ENCODE assay signal across 36 cellular contexts in the genomic region with DNA sequence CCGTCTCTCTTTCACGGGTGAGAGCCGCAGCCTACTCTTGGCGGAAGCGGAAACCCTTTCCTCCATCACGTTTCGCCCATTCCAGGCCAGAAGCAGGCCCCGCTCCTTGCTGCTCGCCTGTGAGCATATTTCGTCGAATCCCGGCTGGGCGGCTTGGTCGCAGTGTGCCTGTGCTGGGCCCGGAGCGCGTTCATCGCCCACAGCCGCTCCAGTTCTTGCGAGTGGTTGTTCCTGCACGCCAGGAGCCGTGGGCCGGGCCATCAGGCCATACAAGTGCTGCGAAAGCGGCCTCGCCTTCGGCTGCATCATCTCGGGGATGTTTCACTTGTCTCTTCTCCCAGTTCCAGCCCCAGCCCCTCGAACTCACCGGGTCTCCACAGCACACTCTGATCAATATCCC.
"Had no signal": no experiment of that assay in that cellular context is flagged by ENCODE, and none has a peak within 500 bp of the region (broad histone marks: within the 10 kb centered on the region; RNA-seq: fewer than 3 reads in every experiment).

No MANE protein-coding gene starts in this region.

- H3K27me3 ChIP-seq: ascending aorta, cardiac muscle cell had no signal

- H3K27me3 Mint-ChIP-seq: activated B cell treated with CpG ODN at 0.5 μM for 24 hours; activated CD4-positive, alpha-beta memory T cell treated with anti-CD3 and anti-CD28 coated beads for 36 hours; activated CD4-positive, alpha-beta T cell treated with anti-CD3 and anti-CD28 coated beads, Interleukin-2, amount 10 ng/mL, durations not matched to agents 24 days and 14 days; activated naive CD4-positive, alpha-beta T cell treated with anti-CD3 and anti-CD28 coated beads, Interleukin-2, amount 10 ng/mL, durations not matched to agents 7 days and 5 days; activated naive CD8-positive, alpha-beta T cell treated with anti-CD3 and anti-CD28 coated beads, Interleukin-2, amount 10 ng/mL, durations not matched to agents 7 days and 5 days; activated naive CD8-positive, alpha-beta T cell treated with anti-CD3 and anti-CD28 coated beads, Interleukin-2, amount 50 U/mL, for 24 hours; brain; central memory CD8-positive, alpha-beta T cell had no signal

- H3K4me3 ChIP-seq: ascending aorta, cardiac muscle cell had no signal

- H3K4me3 Mint-ChIP-seq: activated B cell treated with CpG ODN at 0.5 μM for 24 hours; activated CD4-positive, alpha-beta memory T cell treated with anti-CD3 and anti-CD28 coated beads for 36 hours; activated CD4-positive, alpha-beta T cell treated with anti-CD3 and anti-CD28 coated beads, Interleukin-2, amount 10 ng/mL, durations not matched to agents 24 days and 14 days; activated CD8-positive, alpha-beta T cell treated with anti-CD3 and anti-CD28 coated beads for 36 hours; activated naive CD4-positive, alpha-beta T cell treated with anti-CD3 and anti-CD28 coated beads, Interleukin-2, amount 10 ng/mL, durations not matched to agents 7 days and 5 days; activated naive CD4-positive, alpha-beta T cell treated with anti-CD3 and anti-CD28 coated beads, Interleukin-2, amount 50 U/mL, for 24 hours; activated naive CD8-positive, alpha-beta T cell; activated naive CD8-positive, alpha-beta T cell treated with anti-CD3 and anti-CD28 coated beads, Interleukin-2, amount 10 ng/mL, durations not matched to agents 7 days and 5 days; activated naive CD8-positive, alpha-beta T cell treated with anti-CD3 and anti-CD28 coated beads, Interleukin-2, amount 50 U/mL, for 24 hours; activated T-cell treated with anti-CD3 and anti-CD28 coated beads, Interleukin-2, amount 50 U/mL, for 4 hours; activated T-helper 1 cell treated with anti-CD3 and anti-CD28 coated beads, Interleukin-12 subunit alpha, Interleukin-12 subunit beta, Interleukin-2, Interleukin-4 antibody, amounts not matched to agents 30 ng/mL and 10 ng/mL and 1 ng/mL, durations not matched to agents 14 hours and 24 hours and 36 hours; activated T-helper 17 cell treated with anti-CD3 and anti-CD28 coated beads, Interleukin-2, amount 50 U/mL, for 72 hours; brain; central memory CD8-positive, alpha-beta T cell; T-helper 1 cell treated with Interleukin-12 subunit alpha and Interleukin-12 subunit beta and Interleukin-4 antibody, amounts not matched to agents 30 μg/mL and 1 μg/mL, for 36 hours; T-helper 2 cell treated with Interferon-gamma antibody and Interleukin-4, amounts not matched to agents 5 μg/mL and 100 μg/mL, for 36 hours had no signal

- ATAC-seq: activated CD8-positive, alpha-beta T cell treated with anti-CD3 and anti-CD28 coated beads for 36 hours; activated naive CD8-positive, alpha-beta T cell treated with anti-CD3 and anti-CD28 coated beads, Interleukin-2, amount 50 U/mL, for 24 hours; activated T-cell treated with anti-CD3 and anti-CD28 coated beads, Interleukin-2, amount 50 U/mL, for 4 hours; activated T-cell treated with anti-CD3 and anti-CD28 coated beads, Interleukin-2, amount 50 U/mL, for 72 hours; activated T-helper 17 cell treated with anti-CD3 and anti-CD28 coated beads, Interleukin-2, amount 50 U/mL, for 72 hours had no signal

- H3K4me1 ChIP-seq: ascending aorta had no signal

- H3K36me3 Mint-ChIP-seq: activated CD4-positive, alpha-beta memory T cell treated with anti-CD3 and anti-CD28 coated beads for 36 hours; activated naive CD4-positive, alpha-beta T cell treated with anti-CD3 and anti-CD28 coated beads, Interleukin-2, amount 10 ng/mL, durations not matched to agents 7 days and 5 days; activated naive CD4-positive, alpha-beta T cell treated with anti-CD3 and anti-CD28 coated beads, Interleukin-2, amount 50 U/mL, for 24 hours; activated naive CD8-positive, alpha-beta T cell; activated naive CD8-positive, alpha-beta T cell treated with anti-CD3 and anti-CD28 coated beads, Interleukin-2, amount 10 ng/mL, durations not matched to agents 7 days and 5 days had no signal

- H3K27ac ChIP-seq: ascending aorta, cardiac muscle cell, WERI-Rb-1 had no signal

- H3K9me3 Mint-ChIP-seq: activated B cell treated with CpG ODN at 0.5 μM for 24 hours; activated CD4-positive, alpha-beta memory T cell treated with anti-CD3 and anti-CD28 coated beads for 36 hours; activated CD8-positive, alpha-beta T cell treated with anti-CD3 and anti-CD28 coated beads for 36 hours; activated naive CD4-positive, alpha-beta T cell treated with anti-CD3 and anti-CD28 coated beads, Interleukin-2, amount 50 U/mL, for 24 hours; activated naive CD8-positive, alpha-beta T cell treated with anti-CD3 and anti-CD28 coated beads, Interleukin-2, amount 50 U/mL, for 24 hours; activated T-cell treated with anti-CD3 and anti-CD28 coated beads, Interleukin-2, amount 50 U/mL, for 4 hours; activated T-cell treated with anti-CD3 and anti-CD28 coated beads, Interleukin-2, amount 50 U/mL, for 72 hours; activated T-helper 17 cell treated with anti-CD3 and anti-CD28 coated beads, Interleukin-2, amount 50 U/mL, for 72 hours; central memory CD8-positive, alpha-beta T cell had no signal

- H3K4me1 Mint-ChIP-seq: activated B cell treated with CpG ODN at 0.5 μM for 24 hours; activated CD4-positive, alpha-beta T cell treated with anti-CD3 and anti-CD28 coated beads, Interleukin-2, amount 10 ng/mL, durations not matched to agents 24 days and 14 days; activated naive CD4-positive, alpha-beta T cell treated with anti-CD3 and anti-CD28 coated beads, Interleukin-2, amount 10 ng/mL, durations not matched to agents 7 days and 5 days; activated naive CD4-positive, alpha-beta T cell treated with anti-CD3 and anti-CD28 coated beads, Interleukin-2, amount 50 U/mL, for 24 hours; activated naive CD8-positive, alpha-beta T cell treated with anti-CD3 and anti-CD28 coated beads, Interleukin-2, amount 10 ng/mL, durations not matched to agents 7 days and 5 days; activated naive CD8-positive, alpha-beta T cell treated with anti-CD3 and anti-CD28 coated beads, Interleukin-2, amount 50 U/mL, for 24 hours; activated T-helper 17 cell treated with anti-CD3 and anti-CD28 coated beads, Interleukin-2, amount 50 U/mL, for 72 hours; brain; central memory CD8-positive, alpha-beta T cell had no signal

- H3K9me3 ChIP-seq: ascending aorta had no signal

- DNase-seq: activated B cell treated with CpG ODN at 0.5 μM for 24 hours; activated CD4-positive, alpha-beta memory T cell treated with anti-CD3 and anti-CD28 coated beads for 36 hours; activated CD4-positive, alpha-beta T cell treated with anti-CD3 and anti-CD28 coated beads for 4 hours; activated CD4-positive, alpha-beta T cell treated with anti-CD3 and anti-CD28 coated beads, Interleukin-2, amount 10 ng/mL, durations not matched to agents 24 days and 14 days; activated CD4-positive, alpha-beta T cell treated with anti-CD3 and anti-CD28 coated beads, Interleukin-2, amount 50 U/mL, for 1 hour; activated CD4-positive, alpha-beta T cell treated with anti-CD3 and anti-CD28 coated beads, Interleukin-2, amount 50 U/mL, for 4 hours; activated CD4-positive, CD25-positive, alpha-beta regulatory T cell treated with anti-CD3 and anti-CD28 coated beads, Interleukin-2, amount 50 U/mL, for 72 hours; activated CD8-positive, alpha-beta memory T cell treated with anti-CD3 and anti-CD28 coated beads, Interleukin-2, amount 50 U/mL, for 4 hours; activated CD8-positive, alpha-beta T cell treated with anti-CD3 and anti-CD28 coated beads for 36 hours; activated gamma-delta T cell; activated naive CD4-positive, alpha-beta T cell treated with anti-CD3 and anti-CD28 coated beads, Interleukin-2, amount 10 ng/mL, durations not matched to agents 7 days and 5 days; activated naive CD4-positive, alpha-beta T cell treated with Interleukin-2 at 50 U/mL for 16 hours; activated naive CD8-positive, alpha-beta T cell treated with anti-CD3 and anti-CD28 coated beads, Interleukin-2, amount 10 ng/mL, durations not matched to agents 7 days and 5 days; activated naive CD8-positive, alpha-beta T cell treated with anti-CD3 and anti-CD28 coated beads, Interleukin-2, amount 50 U/mL, for 24 hours; activated T-cell treated with anti-CD3 and anti-CD28 coated beads for 4 hours; activated T-cell treated with anti-CD3 and anti-CD28 coated beads, Interleukin-2, amount 50 U/mL, for 1 hour; activated T-cell treated with anti-CD3 and anti-CD28 coated beads, Interleukin-2, amount 50 U/mL, for 4 hours; activated T-cell treated with anti-CD3 and anti-CD28 coated beads, Interleukin-2, amount 50 U/mL, for 72 hours; amygdala; anterior cingulate cortex; caudate nucleus; cerebellar nuclear complex; T-helper 1 cell; T-helper 2 cell; T-helper 9 cell; WERI-Rb-1 had no signal

- H3K27ac Mint-ChIP-seq: activated B cell treated with CpG ODN at 0.5 μM for 24 hours; activated CD4-positive, alpha-beta memory T cell treated with anti-CD3 and anti-CD28 coated beads for 36 hours; activated CD4-positive, alpha-beta T cell treated with anti-CD3 and anti-CD28 coated beads, Interleukin-2, amount 10 ng/mL, durations not matched to agents 24 days and 14 days; activated CD8-positive, alpha-beta T cell treated with anti-CD3 and anti-CD28 coated beads for 36 hours; activated naive CD4-positive, alpha-beta T cell treated with anti-CD3 and anti-CD28 coated beads, Interleukin-2, amount 10 ng/mL, durations not matched to agents 7 days and 5 days; activated naive CD4-positive, alpha-beta T cell treated with anti-CD3 and anti-CD28 coated beads, Interleukin-2, amount 50 U/mL, for 24 hours; activated naive CD8-positive, alpha-beta T cell; activated naive CD8-positive, alpha-beta T cell treated with anti-CD3 and anti-CD28 coated beads, Interleukin-2, amount 10 ng/mL, durations not matched to agents 7 days and 5 days; activated naive CD8-positive, alpha-beta T cell treated with anti-CD3 and anti-CD28 coated beads, Interleukin-2, amount 50 U/mL, for 24 hours; activated T-cell treated with anti-CD3 and anti-CD28 coated beads, Interleukin-2, amount 50 U/mL, for 72 hours; activated T-helper 1 cell treated with anti-CD3 and anti-CD28 coated beads, Interleukin-12 subunit alpha, Interleukin-12 subunit beta, Interleukin-2, Interleukin-4 antibody, amounts not matched to agents 30 ng/mL and 10 ng/mL and 1 ng/mL, durations not matched to agents 14 hours and 24 hours and 36 hours; activated T-helper 17 cell treated with anti-CD3 and anti-CD28 coated beads, Interleukin-2, amount 50 U/mL, for 72 hours; brain; T-helper 1 cell treated with Interleukin-12 subunit alpha and Interleukin-12 subunit beta and Interleukin-4 antibody, amounts not matched to agents 30 μg/mL and 1 μg/mL, for 36 hours; T-helper 2 cell treated with Interferon-gamma antibody and Interleukin-4, amounts not matched to agents 5 μg/mL and 100 μg/mL, for 36 hours had no signal

- H3K36me3 ChIP-seq: ascending aorta, cardiac muscle cell, WERI-Rb-1 had no signal
